Comparison of ENCODE assay signal across 18 cellular contexts in the genomic region with DNA sequence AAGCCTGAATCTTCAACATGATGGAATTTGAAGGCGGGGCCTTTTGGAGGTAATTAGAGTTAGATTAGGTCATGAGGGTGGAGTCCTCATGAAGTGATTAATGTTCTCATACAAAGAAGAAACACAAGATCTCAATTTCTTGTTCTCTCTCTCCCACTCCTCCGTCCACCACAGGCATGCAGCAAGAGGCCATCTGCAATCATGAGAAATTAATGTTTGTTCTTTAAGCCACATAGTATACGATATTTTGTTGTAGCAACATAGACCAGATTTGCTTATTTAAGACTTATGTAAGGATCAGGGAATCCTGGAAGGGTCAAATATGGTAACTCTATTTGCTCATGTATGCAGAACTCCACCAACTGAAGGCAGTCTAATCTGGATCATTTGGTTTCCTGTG.
DNase-seq lines count a peak whose midpoint lies in the region; ATAC-seq and TF ChIP-seq lines count a peak whose summit lies in the region.
"Had no signal": no experiment of that assay in that cellular context is flagged by ENCODE, and none has a peak within 500 bp of the region (broad histone marks: within the 10 kb centered on the region; RNA-seq: fewer than 3 reads in every experiment).

No MANE protein-coding gene starts in this region.

- no peak for ATAC-seq in HG03520 (IDR thresholded peaks at IDR 0.05; ENCODE audit: unreplicated experiment)
- ATAC-seq: left lung, mucosa of descending colon had no signal

- H3K4me3 ChIP-seq in AG10803 (ENCODE audit: low read length): no peak overlapping the region
- H3K4me3 ChIP-seq in epithelial cell of esophagus (ENCODE audit: low read length): no peak overlapping the region
- H3K4me3 ChIP-seq: ascending aorta, left lung, mucosa of descending colon, neural progenitor cell had no signal

- DNase-seq in AG10803 (ENCODE audit: low read depth) (peak; percentile 88), NCI-H226 (peak; percentile 78), epithelial cell of esophagus (ENCODE audit: low read depth) (peak; percentile 65), kidney glomerular epithelial cell (lab: John Stamatoyannopoulos, UW) (peak; percentile 40), NCI-H345 (lab: John Stamatoyannopoulos, UW) (no peak), nucleus accumbens (lab: John Stamatoyannopoulos, UW) (no peak), AML-193 (lab: John Stamatoyannopoulos, UW) (no peak)
- DNase-seq: activated CD4-positive, alpha-beta T cell treated with anti-CD3 and anti-CD28 coated beads, Interleukin-2, amount 50 U/mL, for 4 hours; activated naive CD4-positive, alpha-beta T cell treated with Interleukin-2 at 50 U/mL for 16 hours; left lung; mucosa of descending colon; NCI-H1436 treated with DMSO at 0.1 percent for 48 hours; NCI-H774; OCI-M1; T-helper 2 cell had no signal

- TF ChIP-seq CTCF in AG10803 (conservative IDR thresholded peaks at IDR 0.05; ENCODE audit: low read length): no peak
- no peak for TF ChIP-seq CTCF in epithelial cell of esophagus (IDR thresholded peaks at IDR 0.05; ENCODE audit: insufficient read depth, low read depth, low read length, missing control alignments)

Comparison
In these comparisons a context has a peak if more than half of its experiments do, and no peak if none do; other contexts are left out.
1. DNase-seq: peak in AG10803 (single experiment), NCI-H226 (single experiment), epithelial cell of esophagus (single experiment) and kidney glomerular epithelial cell (single experiment); none in NCI-H345 (single experiment), nucleus accumbens (0 of 56) and AML-193 (0 of 2).